Comparison of ENCODE assay signal across 16 cellular contexts in genomic region chr19:6250909-6251308, GRCh38.
"Had no signal": no experiment of that assay in that cellular context is flagged by ENCODE, and none has a peak within 500 bp of the region (broad histone marks: within the 10 kb centered on the region; RNA-seq: fewer than 3 reads in every experiment).

No MANE protein-coding gene starts in this region.

- H3K27ac ChIP-seq: hepatocyte had no signal

- H3K27me3 Mint-ChIP-seq: activated B cell treated with CpG ODN at 0.5 μM for 24 hours; naive thymus-derived CD4-positive, alpha-beta T cell had no signal

- ATAC-seq: activated CD8-positive, alpha-beta T cell treated with anti-CD3 and anti-CD28 coated beads, Interleukin-2, amount 10 ng/mL, durations not matched to agents 7 days and 5 days; esophagus mucosa; left lobe of liver; naive thymus-derived CD4-positive, alpha-beta T cell had no signal

- DNase-seq: activated B cell treated with CpG ODN at 0.5 μM for 24 hours; activated CD4-positive, alpha-beta T cell treated with anti-CD3 and anti-CD28 coated beads for 48 hours; activated CD8-positive, alpha-beta memory T cell treated with anti-CD3 and anti-CD28 coated beads, Interleukin-2, amount 50 U/mL, for 4 hours; activated CD8-positive, alpha-beta T cell treated with anti-CD3 and anti-CD28 coated beads, Interleukin-2, amount 10 ng/mL, durations not matched to agents 7 days and 5 days; naive thymus-derived CD4-positive, alpha-beta T cell; nucleus accumbens; stimulated activated CD4-positive, alpha-beta T cell treated with anti-CD3 and anti-CD28 coated beads, Interleukin-15, amount 100 ng/mL, for 24 hours; stimulated activated CD4-positive, alpha-beta T cell treated with anti-CD3 and anti-CD28 coated beads, Interleukin-4, amount 100 ng/mL, for 1 hour; stimulated activated naive CD4-positive, alpha-beta T cell treated with Interleukin-2 at 50 U/mL for 16 hours; substantia nigra; T-helper 2 cell had no signal

- H3K4me3 Mint-ChIP-seq: activated B cell treated with CpG ODN at 0.5 μM for 24 hours; activated CD8-positive, alpha-beta T cell treated with anti-CD3 and anti-CD28 coated beads, Interleukin-2, amount 10 ng/mL, durations not matched to agents 7 days and 5 days; activated T-helper 1 cell treated with anti-CD3 and anti-CD28 coated beads, Interleukin-12 subunit alpha, Interleukin-12 subunit beta, Interleukin-2, Interleukin-4 antibody, amounts not matched to agents 30 ng/mL and 10 ng/mL and 1 ng/mL, durations not matched to agents 14 hours and 24 hours and 36 hours; naive thymus-derived CD4-positive, alpha-beta T cell had no signal

- H3K4me3 ChIP-seq: hepatocyte, tibial nerve had no signal

- H3K27me3 ChIP-seq: hepatocyte, tibial nerve had no signal

- H3K9me3 Mint-ChIP-seq: activated T-helper 1 cell treated with anti-CD3 and anti-CD28 coated beads, Interleukin-12 subunit alpha, Interleukin-12 subunit beta, Interleukin-2, Interleukin-4 antibody, amounts not matched to agents 30 ng/mL and 10 ng/mL and 1 ng/mL, durations not matched to agents 14 hours and 24 hours and 36 hours had no signal

- H3K27ac Mint-ChIP-seq: activated B cell treated with CpG ODN at 0.5 μM for 24 hours; activated CD8-positive, alpha-beta T cell treated with anti-CD3 and anti-CD28 coated beads, Interleukin-2, amount 10 ng/mL, durations not matched to agents 7 days and 5 days; activated T-helper 1 cell treated with anti-CD3 and anti-CD28 coated beads, Interleukin-12 subunit alpha, Interleukin-12 subunit beta, Interleukin-2, Interleukin-4 antibody, amounts not matched to agents 30 ng/mL and 10 ng/mL and 1 ng/mL, durations not matched to agents 14 hours and 24 hours and 36 hours had no signal
